ENCODE assay signal across 1 cellular context in the genomic region with DNA sequence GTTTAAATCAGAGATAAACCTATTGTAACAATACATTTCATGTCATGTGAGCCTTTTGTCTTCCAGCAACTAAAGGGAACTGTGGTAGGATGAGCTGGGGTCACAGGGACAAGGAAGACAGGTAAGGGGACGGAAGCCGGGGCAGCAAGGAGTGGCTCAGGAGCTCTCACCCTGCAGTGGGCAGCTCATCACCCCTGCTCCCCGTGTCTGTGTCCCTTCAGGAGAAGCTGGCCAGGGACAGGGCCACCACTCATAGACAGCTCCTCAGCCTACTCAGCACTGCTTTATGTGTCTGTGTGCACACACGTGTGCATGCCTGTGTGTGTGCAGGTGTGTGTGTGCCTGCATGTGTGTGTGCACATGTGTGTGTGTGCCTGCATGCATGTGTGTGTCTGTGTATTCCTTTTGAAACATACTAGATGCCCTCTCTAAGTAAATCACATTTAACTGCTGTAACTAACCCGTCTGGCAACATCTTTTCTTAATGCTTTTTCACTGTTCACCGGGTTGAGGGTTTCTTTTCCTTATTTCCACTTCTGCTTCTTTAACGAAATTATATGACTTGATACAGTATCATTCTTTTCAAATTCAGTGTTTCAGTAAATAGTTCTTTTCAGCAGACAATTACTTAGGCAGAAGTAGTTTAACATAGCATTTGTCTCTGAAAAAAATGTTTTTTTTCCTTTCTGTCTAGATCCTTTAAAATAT.
A peak's percentile ranks its signal among the peaks of the same experiment; 100 is the strongest.
TF ChIP-seq lines count a peak whose summit lies in the region.

No MANE protein-coding gene starts in this region.

TF ChIP-seq in K562, 482 proteins besides CTCF, POLR2A, EP300 and RAD21:
- TF ChIP-seq CEBPB (tag; IDR thresholded peaks at IDR 0.05) (0 out of 2 replicates have a peak, but pooled peaks have one; percentile 11), GATA2 (CRISPR knock-in tag; IDR thresholded peaks at IDR 0.05) (no peak), TRIM28 (IDR thresholded peaks at IDR 0.05) (no peak), ELK3 (CRISPR knock-in tag; IDR thresholded peaks at IDR 0.05) (no peak)
TF ChIP-seq in K562: peak in this region for 1.
